Comparison of ENCODE assay signal across 8 cellular contexts in the genomic region with DNA sequence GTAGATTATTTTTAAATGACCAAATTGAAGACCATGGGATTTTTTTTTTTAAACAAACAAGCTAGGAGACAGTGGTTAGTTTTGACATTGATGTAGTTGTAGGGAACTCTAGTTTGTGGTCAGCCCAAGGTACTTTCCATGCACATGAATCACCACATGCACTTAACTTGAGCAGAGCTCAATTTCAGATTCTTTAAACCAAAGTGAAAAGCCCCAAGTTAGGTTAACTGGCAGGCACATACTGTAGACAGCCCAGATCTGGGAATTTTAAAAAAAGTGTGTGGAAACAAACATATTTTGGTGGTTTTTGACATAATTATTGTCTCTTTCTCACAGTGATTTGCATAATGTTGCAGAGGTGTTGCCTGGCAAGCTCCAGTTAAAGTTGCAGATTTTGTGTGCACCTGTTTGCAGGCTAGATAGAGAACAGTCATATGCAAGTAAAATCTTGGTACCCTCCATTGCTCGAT.
DNase-seq lines count a peak whose midpoint lies in the region; ATAC-seq, FAIRE-seq and TF ChIP-seq lines count a peak whose summit lies in the region.

No MANE protein-coding gene starts in this region.

- no peaks in the 10 kb centered on the region for H3K4me1 ChIP-seq in sigmoid colon
- H3K4me1 ChIP-seq in body of pancreas, result no peaks in the 10 kb centered on the region

- POLR2A ChIA-PET in activated CD8-positive, alpha-beta T cell treated with anti-CD3 and anti-CD28 coated beads, Interleukin-2, amount 10 ng/mL, durations not matched to agents 7 days and 5 days (lab: Charles Lee), result interaction anchor here (1.0 kb wide), 2 partner anchors 14 to 30 kb away, joined by 4 read pairs; no protein-coding TSS in a partner anchor

- peaks cover 8% of the 10 kb centered on the region for H3K27me3 Mint-ChIP-seq in activated CD8-positive, alpha-beta T cell treated with anti-CD3 and anti-CD28 coated beads, Interleukin-2, amount 10 ng/mL, durations not matched to agents 7 days and 5 days (ENCODE audit: low read depth)

- H3K27me3 ChIP-seq in sigmoid colon (no peaks in the 10 kb centered on the region), body of pancreas (no peaks in the 10 kb centered on the region)

- H3K4me1 Mint-ChIP-seq in activated CD8-positive, alpha-beta T cell treated with anti-CD3 and anti-CD28 coated beads, Interleukin-2, amount 10 ng/mL, durations not matched to agents 7 days and 5 days (ENCODE audit: low read depth), result peaks cover 11% of the 10 kb centered on the region

- peaks cover 10% of the 10 kb centered on the region for H3K36me3 Mint-ChIP-seq in activated CD8-positive, alpha-beta T cell treated with anti-CD3 and anti-CD28 coated beads, Interleukin-2, amount 10 ng/mL, durations not matched to agents 7 days and 5 days (ENCODE audit: low read depth)

- CTCF ChIA-PET in activated CD8-positive, alpha-beta T cell treated with anti-CD3 and anti-CD28 coated beads, Interleukin-2, amount 10 ng/mL, durations not matched to agents 7 days and 5 days (lab: Charles Lee), result interaction anchor here (1.0 kb wide), 1 partner anchor 52 kb away, joined by 3 read pairs; no protein-coding TSS in a partner anchor

- H3K36me3 ChIP-seq in sigmoid colon (no peaks in the 10 kb centered on the region), body of pancreas (replicated peaks in 1 of 2; ENCODE audit: insufficient read depth in 1 of 2, low read depth in 2 of 2) (no peaks in the 10 kb centered on the region)

- TF ChIP-seq POLR2A in sigmoid colon (IDR thresholded peaks at IDR 0.05) (no peak), body of pancreas (IDR thresholded peaks at IDR 0.05) (no peak)

- ATAC-seq in HG03135 (IDR thresholded peaks at IDR 0.05; ENCODE audit: unreplicated experiment) (peak; percentile 84), body of pancreas (no peak)
- ATAC-seq in activated CD8-positive, alpha-beta T cell treated with anti-CD3 and anti-CD28 coated beads, Interleukin-2, amount 10 ng/mL, durations not matched to agents 7 days and 5 days, result peak; percentile 72

- peak; percentile 92 for DNase-seq in A172 (ENCODE audit: low spot score)
- DNase-seq in GM19239 (ENCODE audit: insufficient read length, low spot score), result no peak
- DNase-seq in activated CD8-positive, alpha-beta T cell treated with anti-CD3 and anti-CD28 coated beads, Interleukin-2, amount 10 ng/mL, durations not matched to agents 7 days and 5 days, result no peak
- DNase-seq in stimulated activated CD8-positive, alpha-beta memory T cell treated with anti-CD3 and anti-CD28 coated beads, Interleukin-4, amount 100 ng/mL, for 48 hours, result peak; percentile 39
- no peak for DNase-seq in sigmoid colon
- DNase-seq in body of pancreas, result no peak
- DNase-seq in hepatic stellate cell (ENCODE audit: low spot score), result no peak

- H3K27ac ChIP-seq in sigmoid colon (no peak overlapping the region), body of pancreas (no peak overlapping the region)

- H3K9me3 Mint-ChIP-seq in activated CD8-positive, alpha-beta T cell treated with anti-CD3 and anti-CD28 coated beads, Interleukin-2, amount 10 ng/mL, durations not matched to agents 7 days and 5 days (ENCODE audit: insufficient read depth), result peaks cover 19% of the 10 kb centered on the region

- intact Hi-C loops in sigmoid colon (cut with DNase I), result no loop called here
- intact Hi-C loops in body of pancreas (cut with DNase I), result no loop called here

- TF ChIP-seq EP300 in sigmoid colon (IDR thresholded peaks at IDR 0.05), result no peak

- no peak overlapping the region for H3K4me3 Mint-ChIP-seq in activated CD8-positive, alpha-beta T cell treated with anti-CD3 and anti-CD28 coated beads, Interleukin-2, amount 10 ng/mL, durations not matched to agents 7 days and 5 days

- TF ChIP-seq CTCF in sigmoid colon (IDR thresholded peaks at IDR 0.05), result no peak
- TF ChIP-seq CTCF in body of pancreas (IDR thresholded peaks at IDR 0.05), result no peak

- H3K9me3 ChIP-seq in sigmoid colon (peaks cover 0 to 3% (median 1%) of the 10 kb centered on the region in 4 donors), body of pancreas (no peaks in the 10 kb centered on the region)

- peak; percentile 97 for FAIRE-seq in GM19239 (lab: Jason Lieb, UNC)

- H3K27ac Mint-ChIP-seq in activated CD8-positive, alpha-beta T cell treated with anti-CD3 and anti-CD28 coated beads, Interleukin-2, amount 10 ng/mL, durations not matched to agents 7 days and 5 days, result no peak overlapping the region

- 81 to 86% methylated on average over 1 of the region's 1 CpG for WGBS in sigmoid colon, 2 donors
- 83 to 93% methylated on average over 1 of the region's 1 CpG for whole genome bisulfite sequencing in body of pancreas, 2 donors

- H3K4me3 ChIP-seq in sigmoid colon (no peak overlapping the region), body of pancreas (no peak overlapping the region)

Comparison
In these comparisons a context has a peak if more than half of its experiments do, and no peak if none do; other contexts are left out.
1. DNase-seq: peak in A172 (single experiment) and stimulated activated CD8-positive, alpha-beta memory T cell treated with anti-CD3 and anti-CD28 coated beads, Interleukin-4, amount 100 ng/mL, for 48 hours (single experiment); none in GM19239 (single experiment), activated CD8-positive, alpha-beta T cell treated with anti-CD3 and anti-CD28 coated beads, Interleukin-2, amount 10 ng/mL, durations not matched to agents 7 days and 5 days (single experiment), sigmoid colon (single experiment), body of pancreas (0 of 4) and hepatic stellate cell (single experiment).